Comparison of ENCODE assay signal across 24 cellular contexts in the genomic region with DNA sequence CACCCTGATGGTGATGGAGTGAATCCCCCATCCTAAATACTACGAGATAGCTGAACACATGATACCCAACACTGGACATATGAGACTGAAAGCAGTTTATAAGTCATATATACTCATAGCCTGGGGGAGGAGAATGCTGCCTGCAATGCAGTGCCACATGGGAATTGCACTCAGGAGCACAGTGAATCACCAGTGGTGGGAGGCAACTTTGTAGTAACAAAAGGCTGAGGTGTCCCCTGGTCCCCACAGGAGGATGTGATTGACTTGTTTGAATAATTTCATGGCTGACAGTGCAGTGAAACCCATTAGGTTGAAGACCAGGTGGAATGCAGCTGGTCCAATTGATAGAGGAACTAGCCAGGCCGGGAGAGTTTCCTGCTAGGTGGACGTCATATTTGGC. TPM values are rescaled to one million over a fixed set of nuclear protein-coding genes. Genes with fewer than 3 reads are reported as not detected.
DNase-seq lines count a peak whose midpoint lies in the region; ATAC-seq and TF ChIP-seq lines count a peak whose summit lies in the region.
"Had no signal": no experiment of that assay in that cellular context is flagged by ENCODE, and none has a peak within 500 bp of the region (broad histone marks: within the 10 kb centered on the region; RNA-seq: fewer than 3 reads in every experiment).

No MANE protein-coding gene starts in this region.

- no peak overlapping the region for H3K4me2 ChIP-seq in Karpas-422 (ENCODE audit: low read depth, low read length, poor library complexity, severe bottlenecking)
- H3K4me2 ChIP-seq: BLaER1 treated with 17β-estradiol and CSF1 and Interleukin-3, amounts not matched to agents 10 nM and 100 nM; GM23338 had no signal

- no peaks in the 10 kb centered on the region for H3K36me3 Mint-ChIP-seq in activated B cell treated with CpG ODN at 0.5 μM for 24 hours (ENCODE audit: low read depth)
- H3K36me3 Mint-ChIP-seq in naive thymus-derived CD4-positive, alpha-beta T cell, result no peaks in the 10 kb centered on the region
- H3K36me3 Mint-ChIP-seq in activated naive CD8-positive, alpha-beta T cell treated with anti-CD3 and anti-CD28 coated beads for 36 hours, result peaks cover 2% of the 10 kb centered on the region
- H3K36me3 Mint-ChIP-seq: mesothelial cell of epicardium had no signal

- no peaks in the 10 kb centered on the region for H3K27me3 ChIP-seq in Karpas-422 (ENCODE audit: low read length)
- H3K27me3 ChIP-seq in naive thymus-derived CD4-positive, alpha-beta T cell (ENCODE audit: control insufficient read depth in 2 of 2, insufficient read depth in 2 of 2, low read length in 2 of 2), result no peaks in the 10 kb centered on the region
- H3K27me3 ChIP-seq: BLaER1 treated with 17β-estradiol and CSF1 and Interleukin-3, amounts not matched to agents 10 nM and 100 nM; right lobe of liver; testis had no signal

- peak; percentile 2 for DNase-seq in A172 (ENCODE audit: low spot score)
- DNase-seq in Karpas-422, result peak; percentile 62
- DNase-seq in activated B cell treated with CpG ODN at 0.5 μM for 24 hours, result no peak
- DNase-seq in fibroblast of peridontal ligament (ENCODE audit: extremely low read depth), result peak; percentile 40
- no peak for DNase-seq in naive thymus-derived CD4-positive, alpha-beta T cell
- no peak for DNase-seq in amygdala (lab: John Stamatoyannopoulos, UW)
- no peak for DNase-seq in activated naive CD8-positive, alpha-beta T cell treated with anti-CD3 and anti-CD28 coated beads for 36 hours
- DNase-seq: activated CD4-positive, alpha-beta T cell treated with anti-CD3 and anti-CD28 coated beads for 48 hours; erythroblast; KBM-7; left cardiac atrium; NCI-H1105 treated with DMSO at 0.1 percent for 48 hours; NCI-H2081 treated with DMSO at 0.1 percent for 48 hours; NCI-H526; right lobe of liver; SHP77; SW 1271; testis had no signal

- no peaks in the 10 kb centered on the region for H3K79me2 ChIP-seq in Karpas-422 (ENCODE audit: low read length)

- POLR2A ChIA-PET in activated B cell treated with CpG ODN at 0.5 μM for 24 hours (lab: Charles Lee), result no interaction called here
- POLR2A ChIA-PET in naive thymus-derived CD4-positive, alpha-beta T cell (lab: Charles Lee), result no interaction called here

- H3K27me3 Mint-ChIP-seq in activated B cell treated with CpG ODN at 0.5 μM for 24 hours, result no peaks in the 10 kb centered on the region
- H3K27me3 Mint-ChIP-seq in naive thymus-derived CD4-positive, alpha-beta T cell, result peaks cover 0 to 2% (median 0%) of the 10 kb centered on the region in 5 donors
- no peaks in the 10 kb centered on the region for H3K27me3 Mint-ChIP-seq in activated naive CD8-positive, alpha-beta T cell treated with anti-CD3 and anti-CD28 coated beads for 36 hours

- intact Hi-C loops in activated B cell treated with CpG ODN at 0.5 μM for 24 hours (cut with micrococcal nuclease), result no loop called here
- intact Hi-C loops in naive thymus-derived CD4-positive, alpha-beta T cell (cut with micrococcal nuclease), result no loop called here

- no peak overlapping the region for H3K4me3 ChIP-seq in Karpas-422 (ENCODE audit: low read length)
- H3K4me3 ChIP-seq in naive thymus-derived CD4-positive, alpha-beta T cell (ENCODE audit: low read length), result no peak overlapping the region
- H3K4me3 ChIP-seq: BLaER1 treated with 17β-estradiol and CSF1 and Interleukin-3, amounts not matched to agents 10 nM and 100 nM; GM23338; right lobe of liver; testis had no signal

- H3K27ac Mint-ChIP-seq in activated B cell treated with CpG ODN at 0.5 μM for 24 hours, result no peak overlapping the region
- H3K27ac Mint-ChIP-seq in naive thymus-derived CD4-positive, alpha-beta T cell, result peak overlapping the region in 1 of 9 donors; percentile 78
- H3K27ac Mint-ChIP-seq in activated naive CD8-positive, alpha-beta T cell treated with anti-CD3 and anti-CD28 coated beads for 36 hours, result no peak overlapping the region
- H3K27ac Mint-ChIP-seq: GM23338, mesothelial cell of epicardium, nephron had no signal

- no peaks in the 10 kb centered on the region for H3K9me2 ChIP-seq in Karpas-422 (replicated peaks; ENCODE audit: insufficient read depth, low read length)

- peaks cover 19% of the 10 kb centered on the region for H3K4me1 ChIP-seq in Karpas-422 (ENCODE audit: low read length)
- H3K4me1 ChIP-seq in naive thymus-derived CD4-positive, alpha-beta T cell (ENCODE audit: control insufficient read depth in 2 of 2, insufficient read depth in 2 of 2, low read length in 2 of 2), result no peaks in the 10 kb centered on the region
- H3K4me1 ChIP-seq: BLaER1 treated with 17β-estradiol and CSF1 and Interleukin-3, amounts not matched to agents 10 nM and 100 nM; right lobe of liver; testis had no signal

- H3K36me3 ChIP-seq in Karpas-422 (ENCODE audit: insufficient read depth, low read length), result no peaks in the 10 kb centered on the region
- no peaks in the 10 kb centered on the region for H3K36me3 ChIP-seq in naive thymus-derived CD4-positive, alpha-beta T cell (ENCODE audit: control insufficient read depth in 2 of 3, insufficient read depth in 3 of 3, low read length in 3 of 3)
- H3K36me3 ChIP-seq: BLaER1 treated with 17β-estradiol and CSF1 and Interleukin-3, amounts not matched to agents 10 nM and 100 nM; right lobe of liver had no signal

- no peak overlapping the region for H3K4me3 Mint-ChIP-seq in activated B cell treated with CpG ODN at 0.5 μM for 24 hours
- no peak overlapping the region for H3K4me3 Mint-ChIP-seq in naive thymus-derived CD4-positive, alpha-beta T cell
- H3K4me3 Mint-ChIP-seq in activated naive CD8-positive, alpha-beta T cell treated with anti-CD3 and anti-CD28 coated beads for 36 hours, result no peak overlapping the region
- H3K4me3 Mint-ChIP-seq: central memory CD8-positive, alpha-beta T cell; GM23338; mesothelial cell of epicardium; nephron had no signal

- H3K9me3 ChIP-seq in Karpas-422 (ENCODE audit: low read length), result no peaks in the 10 kb centered on the region
- H3K9me3 ChIP-seq in naive thymus-derived CD4-positive, alpha-beta T cell (ENCODE audit: control insufficient read depth in 2 of 3, low read length in 3 of 3), result no peaks in the 10 kb centered on the region
- H3K9me3 ChIP-seq: right lobe of liver, testis had no signal

- CTCF ChIA-PET in activated B cell treated with CpG ODN at 0.5 μM for 24 hours (lab: Charles Lee), result interaction anchor here (1.2 kb wide), 1 partner anchor 76 kb away, joined by 7 read pairs; no protein-coding TSS in a partner anchor
- CTCF ChIA-PET in naive thymus-derived CD4-positive, alpha-beta T cell (lab: Charles Lee), result interaction anchor here (0.6 to 1.3 kb wide), 2 partner anchors 76 to 594 kb away, joined by 3 to 5 read pairs; no protein-coding TSS in a partner anchor

- H3K9ac ChIP-seq in Karpas-422 (ENCODE audit: low read length), result no peak overlapping the region
- H3K9ac ChIP-seq: BLaER1 treated with 17β-estradiol and CSF1 and Interleukin-3, amounts not matched to agents 10 nM and 100 nM had no signal

- no peak overlapping the region for H2AFZ ChIP-seq in Karpas-422 (ENCODE audit: low read length)
- H2AFZ ChIP-seq: GM23338 had no signal

- H3K9me3 Mint-ChIP-seq in activated B cell treated with CpG ODN at 0.5 μM for 24 hours, result no peaks in the 10 kb centered on the region
- H3K9me3 Mint-ChIP-seq in naive thymus-derived CD4-positive, alpha-beta T cell, result peaks cover 0 to 3% (median 0%) of the 10 kb centered on the region in 11 donors
- no peaks in the 10 kb centered on the region for H3K9me3 Mint-ChIP-seq in activated naive CD8-positive, alpha-beta T cell treated with anti-CD3 and anti-CD28 coated beads for 36 hours
- H3K9me3 Mint-ChIP-seq: central memory CD8-positive, alpha-beta T cell had no signal

- H4K20me1 ChIP-seq in Karpas-422 (ENCODE audit: insufficient read depth, low read depth, low read length), result no peaks in the 10 kb centered on the region
- H4K20me1 ChIP-seq: BLaER1 treated with 17β-estradiol and CSF1 and Interleukin-3, amounts not matched to agents 10 nM and 100 nM had no signal

- no peaks in the 10 kb centered on the region for H3K4me1 Mint-ChIP-seq in activated B cell treated with CpG ODN at 0.5 μM for 24 hours
- H3K4me1 Mint-ChIP-seq in naive thymus-derived CD4-positive, alpha-beta T cell, result no peaks in the 10 kb centered on the region
- no peaks in the 10 kb centered on the region for H3K4me1 Mint-ChIP-seq in activated naive CD8-positive, alpha-beta T cell treated with anti-CD3 and anti-CD28 coated beads for 36 hours
- H3K4me1 Mint-ChIP-seq: central memory CD8-positive, alpha-beta T cell; GM23338; mesothelial cell of epicardium; nephron had no signal

- TF ChIP-seq CTCF in activated B cell treated with CpG ODN at 0.5 μM for 24 hours (IDR thresholded peaks at IDR 0.05), result no peak

- peak; percentile 18 for ATAC-seq in activated B cell treated with CpG ODN at 0.5 μM for 24 hours (ENCODE audit: low read depth)
- ATAC-seq in HG02852 (IDR thresholded peaks at IDR 0.05; ENCODE audit: unreplicated experiment), result no peak
- no peak for ATAC-seq in naive thymus-derived CD4-positive, alpha-beta T cell
- ATAC-seq: GM23338, left cardiac atrium, right lobe of liver had no signal

- H3K27ac ChIP-seq in Karpas-422 (ENCODE audit: low read length), result no peak overlapping the region
- no peak overlapping the region for H3K27ac ChIP-seq in naive thymus-derived CD4-positive, alpha-beta T cell (ENCODE audit: low read depth, low read length)
- H3K27ac ChIP-seq: BLaER1 treated with 17β-estradiol and CSF1 and Interleukin-3, amounts not matched to agents 10 nM and 100 nM; right lobe of liver; testis had no signal

RNA-seq across cellular contexts. Expression of a gene that starts 20.2 kb away (rescaled TPM):
- total RNA-seq in A172 (2014; rRNA removed; shearing (Covaris generic)), result 0.07 TPM in 1 of 2 replicates, not detected in the other
- 0.07 TPM in 1 of 2 replicates, not detected in the other for total RNA-seq in Karpas-422 (2014; rRNA removed; shearing (Covaris generic); ENCODE audit: low replicate concordance)
- total RNA-seq in activated B cell treated with CpG ODN at 0.5 μM for 24 hours, result 0.09 and 0.42 TPM in 2 replicates
- total RNA-seq in naive thymus-derived CD4-positive, alpha-beta T cell, result under 1 TPM in 2 of 5 experiments, not detected in 3; 0.07 to 0.27 TPM
- polyA plus RNA-seq in naive thymus-derived CD4-positive, alpha-beta T cell, result under 1 TPM in 1 of 2 donors, not detected in 1; 0.08 TPM
- under 1 TPM; 0.16 TPM for total RNA-seq in activated naive CD8-positive, alpha-beta T cell treated with anti-CD3 and anti-CD28 coated beads for 36 hours
- total RNA-seq: GM23338 had no signal
- polyA plus RNA-seq: GM23338 had no signal

RNA-seq across cellular contexts. Expression of a gene that starts 20.9 kb away (rescaled TPM):
- 0.65 and 0.79 TPM in 2 replicates for total RNA-seq in A172 (2014; rRNA removed; shearing (Covaris generic))
- total RNA-seq in Karpas-422 (2014; rRNA removed; shearing (Covaris generic); ENCODE audit: low replicate concordance), result 0.29 and 0.56 TPM in 2 replicates
- total RNA-seq in activated B cell treated with CpG ODN at 0.5 μM for 24 hours, result 0.61 and 1.2 TPM in 2 replicates
- 1 to 10 TPM in 3 of 5 experiments, under 1 TPM in 2; 0.66 to 2.4 (median 1.4) TPM for total RNA-seq in naive thymus-derived CD4-positive, alpha-beta T cell
- under 1 TPM; 0.32 to 0.41 TPM for polyA plus RNA-seq in naive thymus-derived CD4-positive, alpha-beta T cell
- 1 to 10 TPM; 1.4 to 1.5 TPM for total RNA-seq in activated naive CD8-positive, alpha-beta T cell treated with anti-CD3 and anti-CD28 coated beads for 36 hours
- total RNA-seq: mesothelial cell of epicardium had no signal

Comparison
In these comparisons a context has a peak if more than half of its experiments do, and no peak if none do; other contexts are left out.
1. DNase-seq: peak in A172 (single experiment), Karpas-422 (single experiment) and fibroblast of peridontal ligament (single experiment); none in activated B cell treated with CpG ODN at 0.5 μM for 24 hours (single experiment), naive thymus-derived CD4-positive, alpha-beta T cell (0 of 9), amygdala (0 of 56) and activated naive CD8-positive, alpha-beta T cell treated with anti-CD3 and anti-CD28 coated beads for 36 hours (single experiment).